In the genomic region with DNA sequence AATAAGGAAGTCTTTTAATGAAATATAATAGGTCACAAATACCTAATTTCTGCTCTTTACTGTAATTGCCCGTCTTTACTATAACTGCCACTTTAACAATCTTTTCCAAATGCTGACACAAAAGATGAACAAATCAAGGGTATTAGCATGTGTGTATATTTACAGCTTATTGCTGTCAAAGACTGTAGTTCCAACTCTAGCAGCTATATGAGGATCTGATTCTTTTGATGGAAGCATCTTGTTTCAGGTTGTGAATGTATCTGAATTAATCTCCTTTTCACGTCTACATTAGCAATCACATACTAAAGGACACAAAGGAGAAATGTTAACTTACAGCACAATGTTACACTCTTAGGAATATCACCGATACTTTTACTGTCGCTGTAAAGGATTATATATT, we compare ENCODE assay signal across 1 cellular context.
TF ChIP-seq lines count a peak whose summit lies in the region.

No MANE protein-coding gene starts in this region.

TF ChIP-seq in IMR-90, 13 proteins besides CTCF, POLR2A, EP300 and RAD21:
- TF ChIP-seq, protein P1, sequence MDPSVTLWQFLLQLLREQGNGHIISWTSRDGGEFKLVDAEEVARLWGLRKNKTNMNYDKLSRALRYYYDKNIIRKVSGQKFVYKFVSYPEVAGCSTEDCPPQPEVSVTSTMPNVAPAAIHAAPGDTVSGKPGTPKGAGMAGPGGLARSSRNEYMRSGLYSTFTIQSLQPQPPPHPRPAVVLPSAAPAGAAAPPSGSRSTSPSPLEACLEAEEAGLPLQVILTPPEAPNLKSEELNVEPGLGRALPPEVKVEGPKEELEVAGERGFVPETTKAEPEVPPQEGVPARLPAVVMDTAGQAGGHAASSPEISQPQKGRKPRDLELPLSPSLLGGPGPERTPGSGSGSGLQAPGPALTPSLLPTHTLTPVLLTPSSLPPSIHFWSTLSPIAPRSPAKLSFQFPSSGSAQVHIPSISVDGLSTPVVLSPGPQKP (IDR thresholded peaks at IDR 0.05; ENCODE audit: borderline replicate concordance, low read depth, low read length), result no peak
- TF ChIP-seq, protein P2, sequence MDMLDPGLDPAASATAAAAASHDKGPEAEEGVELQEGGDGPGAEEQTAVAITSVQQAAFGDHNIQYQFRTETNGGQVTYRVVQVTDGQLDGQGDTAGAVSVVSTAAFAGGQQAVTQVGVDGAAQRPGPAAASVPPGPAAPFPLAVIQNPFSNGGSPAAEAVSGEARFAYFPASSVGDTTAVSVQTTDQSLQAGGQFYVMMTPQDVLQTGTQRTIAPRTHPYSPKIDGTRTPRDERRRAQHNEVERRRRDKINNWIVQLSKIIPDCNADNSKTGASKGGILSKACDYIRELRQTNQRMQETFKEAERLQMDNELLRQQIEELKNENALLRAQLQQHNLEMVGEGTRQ (IDR thresholded peaks at IDR 0.05; ENCODE audit: low read depth, low read length), result no peak
- TF ChIP-seq FOS (IDR thresholded peaks at IDR 0.05; ENCODE audit: low read depth, low read length) (no peak), RCOR1 (IDR thresholded peaks at IDR 0.05; ENCODE audit: insufficient replicate concordance, low read length) (no peak)
